In genomic region chr15:71780349-71780976, GRCh38 we compare ENCODE assay signal across 8 cellular contexts. TPM values are rescaled to one million over a fixed set of nuclear protein-coding genes. Genes with fewer than 3 reads are reported as not detected.
DNase-seq lines count a peak whose midpoint lies in the region; ATAC-seq and TF ChIP-seq lines count a peak whose summit lies in the region.

No MANE protein-coding gene starts in this region.

- no peak overlapping the region for H2BK120ac ChIP-seq in mesendoderm (ENCODE audit: low read depth, low read length)

- H3K36me3 Mint-ChIP-seq in type B pancreatic cell, result no peaks in the 10 kb centered on the region

- no peaks in the 10 kb centered on the region for H3K9me3 ChIP-seq in A673 (ENCODE audit: low read depth, low read length, poor library complexity, severe bottlenecking)

- H3K79me2 ChIP-seq in mesendoderm (ENCODE audit: control insufficient read depth, insufficient read depth, low read length), result no peaks in the 10 kb centered on the region

- TF ChIP-seq CTCF in A673 (conservative IDR thresholded peaks at IDR 0.05; ENCODE audit: low read depth, low read length) (peak; percentile 93), GM12865 (IDR thresholded peaks at IDR 0.05; ENCODE audit: insufficient read depth, low read depth, low read length, missing control alignments) (peak; percentile 81), type B pancreatic cell (conservative IDR thresholded peaks at IDR 0.05) (peak; percentile 87)

- intact Hi-C loops in A673 (cut with micrococcal nuclease; ENCODE audit: unreplicated experiment), result loop anchor here (5.0 kb wide), 1 partner anchor 377 kb away; no protein-coding TSS in a partner anchor

- DNase-seq in A673 (ENCODE audit: low spot score) (peak; percentile 69), GM12865 (ENCODE audit: low read depth) (peak; percentile 75), LHCN-M2 (ENCODE audit: low read depth) (peak; percentile 80), UCSD-AML1 (lab: John Stamatoyannopoulos, UW; ENCODE audit: unreplicated experiment) (peak; percentile 22), dermis blood vessel endothelial cell (peak; percentile 86), mesendoderm (peak; percentile 85), type B pancreatic cell (ENCODE audit: extremely low spot score, unreplicated experiment) (peak; percentile 36)

- POLR2A ChIA-PET in A673 (lab: Charles Lee; ENCODE audit: low non-redundant PET), result no interaction called here

- no TSS peak for BruUV-seq in A673 (replicated peaks; lab: Mats Ljungman, UMichigan)

- peak overlapping the region; percentile 44 for H3K56ac ChIP-seq in mesendoderm (ENCODE audit: low read length)

- H4K5ac ChIP-seq in mesendoderm (ENCODE audit: low read length), result no peak overlapping the region

- peaks cover 7% of the 10 kb centered on the region for H3K4me1 Mint-ChIP-seq in type B pancreatic cell (ENCODE audit: unreplicated experiment)

- no peak overlapping the region for H3K4me2 ChIP-seq in mesendoderm (ENCODE audit: low read length)

- WGBS in mesendoderm (ENCODE audit: extremely low coverage, insufficient coverage, low lambda C conversion rate), result no CpG with 5 or more reads among the region's 10 CpGs

- no peak for ATAC-seq in GM18861 (IDR thresholded peaks at IDR 0.05; ENCODE audit: unreplicated experiment)

- H3K4me3 ChIP-seq in A673 (ENCODE audit: low read depth, low read length, poor library complexity, severe bottlenecking) (no peak overlapping the region), GM12865 (ENCODE audit: low read depth, low read length) (peak overlapping the region; percentile 63; the same call in 1 of the 2 replicates), mesendoderm (ENCODE audit: low read length) (no peak overlapping the region)

- no peaks in the 10 kb centered on the region for H3K36me3 ChIP-seq in A673 (ENCODE audit: insufficient read depth, low read length, poor library complexity, severe bottlenecking)
- H3K36me3 ChIP-seq in mesendoderm (ENCODE audit: control insufficient read depth, insufficient read depth, low read length), result no peaks in the 10 kb centered on the region

- no peak overlapping the region for H3K4me3 Mint-ChIP-seq in type B pancreatic cell

- no peaks in the 10 kb centered on the region for H3K9me3 Mint-ChIP-seq in type B pancreatic cell

- H2AK5ac ChIP-seq in mesendoderm (ENCODE audit: low read length), result no peak overlapping the region

- no peak overlapping the region for H3K9ac ChIP-seq in mesendoderm (ENCODE audit: low read length)

- CTCF ChIA-PET in A673 (lab: Charles Lee), result interaction anchor here (0.7 to 1.5 kb wide), 4 partner anchors 24 to 375 kb away, joined by 3 to 5 read pairs (median 4); no protein-coding TSS in a partner anchor

- no peaks in the 10 kb centered on the region for H3K27me3 Mint-ChIP-seq in type B pancreatic cell

- H3K27ac ChIP-seq in A673 (ENCODE audit: low read depth, low read length, poor library complexity, severe bottlenecking), result no peak overlapping the region
- H3K27ac ChIP-seq in mesendoderm (ENCODE audit: low read depth, low read length), result no peak overlapping the region

- H2BK5ac ChIP-seq in mesendoderm (ENCODE audit: low read length), result no peak overlapping the region

- H2BK15ac ChIP-seq in mesendoderm (replicated peaks; ENCODE audit: low read depth), result no peak overlapping the region

- no peak overlapping the region for H3K4ac ChIP-seq in mesendoderm (ENCODE audit: low read depth, low read length)

- H3K27me3 ChIP-seq in A673 (replicated peaks; ENCODE audit: insufficient read depth, low read depth, low read length, poor library complexity) (no peaks in the 10 kb centered on the region), mesendoderm (ENCODE audit: insufficient read depth, low read length, poor library complexity) (no peaks in the 10 kb centered on the region)

- no peak overlapping the region for H3K18ac ChIP-seq in mesendoderm (ENCODE audit: low read length)

- no peak overlapping the region for H3K23ac ChIP-seq in mesendoderm (ENCODE audit: low read length)

- no peaks in the 10 kb centered on the region for H3K4me1 ChIP-seq in A673 (ENCODE audit: insufficient read depth, low read length, poor library complexity, severe bottlenecking)
- no peaks in the 10 kb centered on the region for H3K4me1 ChIP-seq in mesendoderm (ENCODE audit: control insufficient read depth, low read depth, low read length)

- H3K79me1 ChIP-seq in mesendoderm (ENCODE audit: low read length), result no peaks in the 10 kb centered on the region

- H3K27ac Mint-ChIP-seq in type B pancreatic cell, result peak overlapping the region; percentile 55

- no peak overlapping the region for H4K8ac ChIP-seq in mesendoderm (ENCODE audit: low read depth, low read length)

RNA-seq across cellular contexts. Expression of gene NR2E3, which starts 29.9 kb away (rescaled TPM):
- total RNA-seq in A673 (2021), result not detected in 2 replicates
- total RNA-seq in LHCN-M2 (2014; rRNA removed), result 0.06 TPM in 1 of 2 replicates, not detected in the other
- not detected for polyA plus RNA-seq in LHCN-M2 (2012)
- total RNA-seq in dermis blood vessel endothelial cell, result 0.05 TPM in 1 of 2 replicates, not detected in the other
- polyA plus RNA-seq in mesendoderm (2013, experiment 1 of 2), result 0.11 TPM
- 0.08 TPM for polyA plus RNA-seq in mesendoderm (2013, experiment 2 of 2)
- total RNA-seq in type B pancreatic cell (ENCODE audit: low replicate concordance), result 0.38 and 0.94 TPM in 2 replicates

Comparison
In these comparisons a context has a peak if more than half of its experiments do, and no peak if none do; other contexts are left out.
1. DNase-seq: peak in every context shown above with its lines; median percentile 86 in dermis blood vessel endothelial cell; 85 in mesendoderm; 80 in LHCN-M2; 75 in GM12865; 69 in A673; 36 in type B pancreatic cell; 22 in UCSD-AML1.